ENCODE assay signal across 10 cellular contexts in genomic region chr3:52481819-52482521, GRCh38. TPM values are rescaled to one million over a fixed set of nuclear protein-coding genes. Genes with fewer than 3 reads are reported as not detected.
DNase-seq lines count a peak whose midpoint lies in the region; ATAC-seq, FAIRE-seq and TF ChIP-seq lines count a peak whose summit lies in the region.
"Had no signal": no experiment of that assay in that cellular context is flagged by ENCODE, and none has a peak within 500 bp of the region (broad histone marks: within the 10 kb centered on the region; RNA-seq: fewer than 3 reads in every experiment).

No MANE protein-coding gene starts in this region.

- TF ChIP-seq RAD21 in SK-N-SH (IDR thresholded peaks at IDR 0.05; ENCODE audit: low read length) = no peak
- TF ChIP-seq RAD21 in IMR-90 (IDR thresholded peaks at IDR 0.05; ENCODE audit: low read length) = peak; percentile 11; the same call in 1 of the 2 replicates

- FAIRE-seq in H54 (lab: Jason Lieb, UNC) = no peak

- H3K4ac ChIP-seq in IMR-90 (ENCODE audit: low read depth, low read length) = no peak overlapping the region
- no peak overlapping the region for H3K4ac ChIP-seq in neuronal stem cell (ENCODE audit: low read length)

- dilution Hi-C loops in IMR-90 (cut with HindIII; ENCODE audit: low sequenced_read_pairs, unreplicated experiment) = no loop called here

- H3K9me3 ChIP-seq in SK-N-SH = no peaks in the 10 kb centered on the region
- H3K9me3 ChIP-seq in IMR-90 (ENCODE audit: control insufficient read depth, insufficient read depth, low read length) = no peaks in the 10 kb centered on the region
- H3K9me3 ChIP-seq in neuronal stem cell (replicated peaks in 1 of 2; ENCODE audit: control insufficient read depth in 2 of 2, insufficient read depth in 1 of 2, low read depth in 1 of 2, low read length in 2 of 2) = no peaks in the 10 kb centered on the region

- WGBS in SK-N-SH (ENCODE audit: low lambda C conversion rate) = 96% methylated on average over 19 of the region's 23 CpGs
- 80% methylated on average over 3 of the region's 23 CpGs; no CpG with 5 or more reads in 1 of the 2 experiments for WGBS in IMR-90 (ENCODE audit: extremely low coverage in 2 of 2, insufficient read length in 1 of 2), 2 experiments
- WGBS in neuronal stem cell (ENCODE audit: extremely low coverage in 2 of 2, insufficient read length in 2 of 2, insufficient replicate concordance in 1 of 2), 2 donors = no CpG with 5 or more reads among the region's 23 CpGs

- H2BK120ac ChIP-seq in IMR-90 (ENCODE audit: low read depth, low read length) = no peak overlapping the region
- no peak overlapping the region for H2BK120ac ChIP-seq in neuronal stem cell (ENCODE audit: low read depth, low read length)

- CTCF ChIA-PET in SK-N-SH (lab: Yijun Ruan, JAX) (interaction anchor here (0.6 to 2.8 kb wide), 8 partner anchors 8 to 70 kb away, joined by 3 to 13 read pairs (median 4); partner anchors contain the start of genes SEMA3G and STAB1), IMR-90 (lab: Yijun Ruan, JAX) (interaction anchor here (0.9 kb wide), 1 partner anchor 10 kb away, joined by 3 read pairs; no protein-coding TSS in a partner anchor)

- H3K56ac ChIP-seq in IMR-90 (ENCODE audit: extremely low read depth, insufficient read depth, low read length) = no peak overlapping the region

- no peak overlapping the region for H4K91ac ChIP-seq in IMR-90 (ENCODE audit: insufficient read depth, low read depth, low read length)
- H4K91ac ChIP-seq in neuronal stem cell (ENCODE audit: low read depth, low read length, poor library complexity) = no peak overlapping the region

- H3K14ac ChIP-seq in IMR-90 (replicated peaks; ENCODE audit: low read depth, low read length) (no peak overlapping the region), neuronal stem cell (ENCODE audit: low read length) (no peak overlapping the region)

- H2BK20ac ChIP-seq in IMR-90 (ENCODE audit: low read depth, low read length) = no peak overlapping the region

- ATAC-seq in SK-N-SH treated with all-trans-retinoic acid at 6 μM for 48 hours = no peak
- ATAC-seq in IMR-90 (ENCODE audit: low read depth) = no peak
- no peak for ATAC-seq in HG03045 (IDR thresholded peaks at IDR 0.05; ENCODE audit: unreplicated experiment)

- in situ Hi-C loops in IMR-90 (cut with MboI; ENCODE audit: low sequenced_read_pairs) = no loop called here

- H3K23ac ChIP-seq in IMR-90 (ENCODE audit: low read depth, low read length) (no peak overlapping the region), neuronal stem cell (ENCODE audit: low read depth, low read length, poor library complexity) (peak overlapping the region; percentile 82)

- H4K8ac ChIP-seq in IMR-90 (ENCODE audit: low read depth in 2 of 2, low read length in 2 of 2) = no peak overlapping the region
- H4K8ac ChIP-seq in neuronal stem cell (ENCODE audit: low read depth, low read length) = no peak overlapping the region

- no TSS peak for BruUV-seq in IMR-90 (replicated peaks; lab: Mats Ljungman, UMichigan)

- H3K27me3 ChIP-seq in SK-N-SH (ENCODE audit: insufficient read depth) = no peaks in the 10 kb centered on the region
- H3K27me3 ChIP-seq in IMR-90 (ENCODE audit: control insufficient read depth, insufficient read depth, low read length) = no peaks in the 10 kb centered on the region
- H3K27me3 ChIP-seq in neuronal stem cell (ENCODE audit: control insufficient read depth in 3 of 3, insufficient read depth in 3 of 3, low read depth in 1 of 3, low read length in 3 of 3) = no peaks in the 10 kb centered on the region

- H3K4me3 ChIP-seq in SK-N-SH (ENCODE audit: low read depth in 2 of 2, low read length in 1 of 2) (no peak overlapping the region), IMR-90 (ENCODE audit: insufficient read depth, low read depth, low read length) (no peak overlapping the region), neuronal stem cell (ENCODE audit: low read length in 2 of 2) (no peak overlapping the region)

- TF ChIP-seq EP300 in SK-N-SH (IDR thresholded peaks at IDR 0.05; ENCODE audit: borderline replicate concordance in 1 of 2, low read depth in 1 of 2, low read length in 1 of 2) = no peak

- H3K9me1 ChIP-seq in IMR-90 (ENCODE audit: insufficient read depth, low read length) = peaks cover 19% of the 10 kb centered on the region; the same call in 1 of the 2 replicates

- H3K4me2 ChIP-seq in SK-N-SH (no peak overlapping the region), IMR-90 (ENCODE audit: low read depth, low read length) (no peak overlapping the region), neuronal stem cell (ENCODE audit: insufficient read depth, low read length, poor library complexity, severe bottlenecking) (no peak overlapping the region)

- POLR2A ChIA-PET in SK-N-SH (lab: Yijun Ruan, JAX) (no interaction called here), IMR-90 (lab: Charles Lee; ENCODE audit: unreplicated experiment) (no interaction called here)

- no peak overlapping the region for H2AK9ac ChIP-seq in IMR-90 (replicated peaks; ENCODE audit: low read depth, low read length, poor library complexity)

- TF ChIP-seq CTCF in SK-N-SH (IDR thresholded peaks at IDR 0.05) = peak; percentile 57
- peak; percentile 35 for TF ChIP-seq CTCF in IMR-90 (conservative IDR thresholded peaks at IDR 0.05; ENCODE audit: low read depth, low read length)

- H4K20me1 ChIP-seq in SK-N-SH (ENCODE audit: insufficient read depth) = no peaks in the 10 kb centered on the region
- H4K20me1 ChIP-seq in IMR-90 (ENCODE audit: insufficient read depth, low read length) = peaks cover 32% of the 10 kb centered on the region

- peak overlapping the region in 1 of 2 experiments; percentile 83; a peak in 2 of 4 replicates for H3K27ac ChIP-seq in SK-N-SH (ENCODE audit: low read depth in 2 of 2, low read length in 1 of 2)
- no peak overlapping the region for H3K27ac ChIP-seq in IMR-90 (ENCODE audit: insufficient read depth, low read length)
- H3K27ac ChIP-seq in cingulate gyrus (ENCODE audit: low read depth, low read length) = peak overlapping the region; percentile 88
- no peak overlapping the region for H3K27ac ChIP-seq in neuronal stem cell (replicated peaks; ENCODE audit: low read length)

- no peak overlapping the region for H2AFZ ChIP-seq in SK-N-SH (ENCODE audit: low read depth)
- H2AFZ ChIP-seq in IMR-90 (replicated peaks; ENCODE audit: low read length, poor library complexity) = no peak overlapping the region
- no peak overlapping the region for H2AFZ ChIP-seq in neuronal stem cell (ENCODE audit: low read length)

- H3K79me2 ChIP-seq in SK-N-SH (ENCODE audit: insufficient read depth) = no peaks in the 10 kb centered on the region

- DNase-seq in SK-N-SH (peak; percentile 72), IMR-90 (peak; percentile 4), neuronal stem cell (ENCODE audit: low spot score) (peak; percentile 12), H54 (ENCODE audit: insufficient read length, low spot score) (no peak), NCI-H2081 treated with DMSO at 0.1 percent for 48 hours (lab: John Stamatoyannopoulos, UW) (no peak)
- DNase-seq: CD4-positive, CD25-positive, alpha-beta regulatory T cell; NCI-H1092 had no signal

- H3K79me1 ChIP-seq in IMR-90 (ENCODE audit: low read depth in 1 of 2, low read length in 2 of 2) (peaks cover 6 to 47% of the 10 kb centered on the region in 2 experiments; a peak in 3 of 4 replicates), neuronal stem cell (ENCODE audit: low read depth, low read length) (peaks cover 1% of the 10 kb centered on the region)

- intact Hi-C loops in IMR-90 (cut with micrococcal nuclease) = no loop called here

- H3K36me3 ChIP-seq in SK-N-SH (replicated peaks in 1 of 2; ENCODE audit: control insufficient read depth in 1 of 2, insufficient read depth in 2 of 2, low read length in 1 of 2) (peaks cover 24 to 66% of the 10 kb centered on the region in 2 experiments), IMR-90 (ENCODE audit: control insufficient read depth, insufficient read depth, low read length) (peaks cover 83% of the 10 kb centered on the region), neuronal stem cell (replicated peaks in 1 of 2; ENCODE audit: control insufficient read depth in 2 of 2, insufficient read depth in 2 of 2, low read length in 2 of 2) (peaks cover 74 to 98% of the 10 kb centered on the region in 2 donors)

- H2BK12ac ChIP-seq in neuronal stem cell (ENCODE audit: low read length) = no peak overlapping the region

- no peak overlapping the region for H2BK15ac ChIP-seq in IMR-90 (ENCODE audit: low read depth, low read length)
- H2BK15ac ChIP-seq in neuronal stem cell (ENCODE audit: low read length) = no peak overlapping the region

- H3K4me1 ChIP-seq in SK-N-SH (ENCODE audit: control insufficient read depth in 1 of 2, insufficient read depth in 2 of 2, low read depth in 1 of 2, low read length in 1 of 2) (peaks cover 0 to 51% of the 10 kb centered on the region in 2 experiments; a peak in 1 of 4 replicates), IMR-90 (ENCODE audit: control insufficient read depth, insufficient read depth, low read length) (peaks cover 13% of the 10 kb centered on the region; the same call in 1 of the 2 replicates), neuronal stem cell (ENCODE audit: control insufficient read depth in 2 of 2, insufficient read depth in 1 of 2, low read depth in 1 of 2, low read length in 2 of 2) (peaks cover 4 to 18% of the 10 kb centered on the region in 2 donors)

- H3K9me2 ChIP-seq in SK-N-SH = no peaks in the 10 kb centered on the region

- no peak overlapping the region for H3K18ac ChIP-seq in IMR-90 (ENCODE audit: low read depth, low read length)
- H3K18ac ChIP-seq in neuronal stem cell (ENCODE audit: low read length) = no peak overlapping the region

- H3K9ac ChIP-seq in SK-N-SH (no peak overlapping the region), IMR-90 (ENCODE audit: low read depth, low read length) (no peak overlapping the region), neuronal stem cell (ENCODE audit: low read depth, low read length, poor library complexity) (no peak overlapping the region)

- no peak overlapping the region for H4K5ac ChIP-seq in IMR-90 (ENCODE audit: low read depth, low read length)

- H2AK5ac ChIP-seq in IMR-90 (ENCODE audit: low read depth, low read length) (no peak overlapping the region), neuronal stem cell (ENCODE audit: low read depth, low read length) (no peak overlapping the region)

- TF ChIP-seq POLR2A in IMR-90 (IDR thresholded peaks at IDR 0.05; ENCODE audit: low read depth, low read length) (no peak), H54 (IDR thresholded peaks at IDR 0.05; ENCODE audit: low read depth, low read length) (no peak)

- no peaks in the 10 kb centered on the region for H3F3A ChIP-seq in SK-N-SH (replicated peaks; ENCODE audit: insufficient read depth)

- H2BK5ac ChIP-seq in IMR-90 (ENCODE audit: low read depth, low read length, poor library complexity, severe bottlenecking) (no peak overlapping the region), neuronal stem cell (ENCODE audit: low read length) (no peak overlapping the region)

RNA-seq across cellular contexts. Expression of gene STAB1, which starts 13.2 kb away (rescaled TPM):
- polyA plus RNA-seq in SK-N-SH (2012; rRNA removed) = 0.03 and 0.05 TPM in 2 replicates
- polyA plus RNA-seq in SK-N-SH (2012; cell fraction: cytosol; rRNA removed) = 0.01 TPM in 2 replicates
- polyA plus RNA-seq in SK-N-SH (2012; cell fraction: nucleus; rRNA removed) = 0.12 and 0.32 TPM in 2 replicates
- not detected in 2 replicates for total RNA-seq in IMR-90 (2012; rRNA removed)
- polyA plus RNA-seq in IMR-90 (2012; rRNA removed) = 0.04 TPM in 1 of 2 replicates, not detected in the other
- 0.04 TPM in 1 of 2 replicates, not detected in the other for polyA plus RNA-seq in IMR-90 (2012; cell fraction: cytosol; rRNA removed)
- polyA plus RNA-seq in IMR-90 (2012; cell fraction: nucleus; rRNA removed; ENCODE audit: low replicate concordance) = 0.24 and 0.60 TPM in 2 replicates
- 0.10 TPM for polyA plus RNA-seq in neuronal stem cell (2013, experiment 1 of 2)
- 0.03 TPM for polyA plus RNA-seq in neuronal stem cell (2013, experiment 2 of 2)
- polyA plus RNA-seq: CD4-positive, CD25-positive, alpha-beta regulatory T cell had no signal

RNA-seq across cellular contexts. Expression of gene NISCH, which starts 26.6 kb away (rescaled TPM):
- polyA plus RNA-seq in SK-N-SH (2012; rRNA removed) (77.5 and 95.1 TPM in 2 replicates), IMR-90 (2012; rRNA removed) (86.0 and 92.2 TPM in 2 replicates)
- polyA plus RNA-seq in SK-N-SH (2012; cell fraction: cytosol; rRNA removed) = 18.6 and 26.5 TPM in 2 replicates
- polyA plus RNA-seq in SK-N-SH (2012; cell fraction: nucleus; rRNA removed) = 448 and 541 TPM in 2 replicates
- 34.2 and 36.9 TPM in 2 replicates for total RNA-seq in IMR-90 (2012; rRNA removed)
- polyA plus RNA-seq in IMR-90 (2012; cell fraction: cytosol; rRNA removed) = 37.7 and 53.7 TPM in 2 replicates
- polyA plus RNA-seq in IMR-90 (2012; cell fraction: nucleus; rRNA removed; ENCODE audit: low replicate concordance) = 524 and 765 TPM in 2 replicates
- 58.8 TPM for polyA plus RNA-seq in neuronal stem cell (2013, experiment 1 of 2)
- 58.4 TPM for polyA plus RNA-seq in neuronal stem cell (2013, experiment 2 of 2)

RNA-seq across cellular contexts. Expression of gene TNNC1, which starts 28.1 kb away (rescaled TPM):
- polyA plus RNA-seq in SK-N-SH (2012; rRNA removed) (2.6 and 3.0 TPM in 2 replicates), IMR-90 (2012; rRNA removed) (4.0 and 4.6 TPM in 2 replicates)
- 3.3 and 3.6 TPM in 2 replicates for polyA plus RNA-seq in SK-N-SH (2012; cell fraction: cytosol; rRNA removed)
- polyA plus RNA-seq in SK-N-SH (2012; cell fraction: nucleus; rRNA removed) = 2.5 and 3.3 TPM in 2 replicates
- 1.1 and 1.3 TPM in 2 replicates for total RNA-seq in IMR-90 (2012; rRNA removed)
- 1.8 and 2.3 TPM in 2 replicates for polyA plus RNA-seq in IMR-90 (2012; cell fraction: cytosol; rRNA removed)
- polyA plus RNA-seq in IMR-90 (2012; cell fraction: nucleus; rRNA removed; ENCODE audit: low replicate concordance) = 3.4 and 6.2 TPM in 2 replicates
- 7.4 TPM for polyA plus RNA-seq in neuronal stem cell (2013, experiment 1 of 2)
- polyA plus RNA-seq in neuronal stem cell (2013, experiment 2 of 2) = 6.4 TPM

RNA-seq across cellular contexts. Expression of gene SEMA3G, which starts 37.1 kb away (rescaled TPM):
- 0.10 and 0.13 TPM in 2 replicates for polyA plus RNA-seq in SK-N-SH (2012; rRNA removed)
- polyA plus RNA-seq in SK-N-SH (2012; cell fraction: cytosol; rRNA removed) = 0.05 and 0.09 TPM in 2 replicates
- polyA plus RNA-seq in SK-N-SH (2012; cell fraction: nucleus; rRNA removed) = 0.07 and 0.12 TPM in 2 replicates
- total RNA-seq in IMR-90 (2012; rRNA removed) = not detected in 2 replicates
- 0.04 and 0.07 TPM in 2 replicates for polyA plus RNA-seq in IMR-90 (2012; rRNA removed)
- 0.01 and 0.07 TPM in 2 replicates for polyA plus RNA-seq in IMR-90 (2012; cell fraction: cytosol; rRNA removed)
- polyA plus RNA-seq in IMR-90 (2012; cell fraction: nucleus; rRNA removed; ENCODE audit: low replicate concordance) = 0.01 and 0.03 TPM in 2 replicates
- 0.77 TPM for polyA plus RNA-seq in neuronal stem cell (2013, experiment 1 of 2)
- polyA plus RNA-seq in neuronal stem cell (2013, experiment 2 of 2) = 0.87 TPM

RNA-seq across cellular contexts. Expression of gene NT5DC2, which starts 51.7 kb away (rescaled TPM):
- polyA plus RNA-seq in SK-N-SH (2012; rRNA removed) = 93.9 and 113 TPM in 2 replicates
- polyA plus RNA-seq in SK-N-SH (2012; cell fraction: cytosol; rRNA removed) = 67.9 and 104 TPM in 2 replicates
- 140 and 176 TPM in 2 replicates for polyA plus RNA-seq in SK-N-SH (2012; cell fraction: nucleus; rRNA removed)
- total RNA-seq in IMR-90 (2012; rRNA removed) = 161 and 173 TPM in 2 replicates
- 200 and 228 TPM in 2 replicates for polyA plus RNA-seq in IMR-90 (2012; rRNA removed)
- 168 and 316 TPM in 2 replicates for polyA plus RNA-seq in IMR-90 (2012; cell fraction: cytosol; rRNA removed)
- polyA plus RNA-seq in IMR-90 (2012; cell fraction: nucleus; rRNA removed; ENCODE audit: low replicate concordance) = 247 and 500 TPM in 2 replicates
- polyA plus RNA-seq in neuronal stem cell (2013, experiment 1 of 2) = 246 TPM
- 233 TPM for polyA plus RNA-seq in neuronal stem cell (2013, experiment 2 of 2)

Comparison
In these comparisons a context has a peak if more than half of its experiments do, and no peak if none do; other contexts are left out.
1. DNase-seq: peak in SK-N-SH (single experiment), IMR-90 (single experiment) and neuronal stem cell (single experiment); none in H54 (single experiment) and NCI-H2081 treated with DMSO at 0.1 percent for 48 hours (single experiment).